Comparison of ENCODE assay signal across 8 cellular contexts in the genomic region with DNA sequence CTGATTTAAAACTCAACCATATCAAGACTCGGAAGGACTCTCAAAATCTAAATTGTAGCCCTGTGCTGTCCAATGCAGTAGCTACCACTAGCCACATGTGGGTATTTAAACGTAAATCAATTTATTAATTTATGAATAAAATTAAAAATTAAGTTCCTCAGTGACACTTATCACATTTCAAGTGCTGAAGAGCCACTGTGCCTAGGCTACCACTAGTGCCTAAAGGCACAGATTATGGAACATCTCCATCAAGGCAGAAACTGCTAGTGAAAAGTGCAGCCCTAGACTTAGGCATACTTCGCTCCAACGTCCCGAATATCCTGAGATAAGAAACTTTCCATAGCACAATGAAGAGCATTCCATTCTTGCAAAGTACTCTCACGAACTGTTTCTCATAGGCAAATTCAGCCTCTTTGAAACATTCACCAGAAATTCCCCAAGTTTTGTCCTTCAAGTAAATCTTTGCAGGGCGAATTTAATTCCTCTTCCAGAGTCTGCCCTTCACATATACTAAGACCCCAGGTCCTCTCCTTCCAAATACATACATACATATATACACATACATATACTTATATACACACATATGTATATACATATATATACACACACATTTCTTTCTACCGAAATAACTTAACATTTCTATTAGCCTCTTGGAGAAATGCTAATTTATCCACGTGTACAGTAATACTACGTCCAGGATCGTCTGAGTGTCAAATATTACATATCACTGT. TPM values are rescaled to one million over a fixed set of nuclear protein-coding genes. Genes with fewer than 3 reads are reported as not detected.
DNase-seq lines count a peak whose midpoint lies in the region; ATAC-seq, FAIRE-seq and TF ChIP-seq lines count a peak whose summit lies in the region.

No MANE protein-coding gene starts in this region.

- H3K9me3 ChIP-seq in HAP-1 (no peaks in the 10 kb centered on the region), skeletal muscle satellite cell (replicated peaks; ENCODE audit: low read length) (no peaks in the 10 kb centered on the region)

- peak overlapping the region; percentile 94 for H3K4me2 ChIP-seq in skeletal muscle satellite cell (ENCODE audit: low read length)

- in situ Hi-C loops in HAP-1 (cut with MboI; ENCODE audit: low sequenced_read_pairs) = no loop called here

- H3K36me3 ChIP-seq in HAP-1 (replicated peaks) (no peaks in the 10 kb centered on the region), skeletal muscle satellite cell (ENCODE audit: insufficient read depth, low read length) (no peaks in the 10 kb centered on the region)

- CTCF ChIA-PET in activated B cell treated with CpG ODN at 0.5 μM for 24 hours (lab: Charles Lee) = interaction anchor here (2.2 kb wide), 1 partner anchor 338 kb away, joined by 11 read pairs; no protein-coding TSS in a partner anchor

- peak overlapping the region; percentile 97 for H3K9ac ChIP-seq in skeletal muscle satellite cell (ENCODE audit: low read depth, low read length)

- intact Hi-C loops in activated B cell treated with CpG ODN at 0.5 μM for 24 hours (cut with micrococcal nuclease) = loop anchor here (1.0 kb wide), 1 partner anchor 338 kb away; no protein-coding TSS in a partner anchor

- peaks cover 11% of the 10 kb centered on the region for H3K36me3 Mint-ChIP-seq in activated B cell treated with CpG ODN at 0.5 μM for 24 hours (ENCODE audit: low read depth)

- no peak for ATAC-seq in activated B cell treated with CpG ODN at 0.5 μM for 24 hours (ENCODE audit: low read depth)
- no peak for ATAC-seq in HG03460 (IDR thresholded peaks at IDR 0.05; ENCODE audit: unreplicated experiment)

- FAIRE-seq in HTR-8/SVneo (lab: Jason Lieb, UNC) = no peak

- DNase-seq in HAP-1 (ENCODE audit: low spot score in 2 of 2) (peak in 1 of 2 experiments; percentile 31), activated B cell treated with CpG ODN at 0.5 μM for 24 hours (no peak), globus pallidus (ENCODE audit: low spot score) (peak; percentile 16), COLO668 (lab: John Stamatoyannopoulos, UW; ENCODE audit: unreplicated experiment) (no peak), HTR-8/SVneo (ENCODE audit: insufficient read length, low spot score) (no peak)
- DNase-seq in activated effector memory CD4-positive, alpha-beta T cell treated with Interleukin-2 at 50 U/mL for 16 hours = no peak

- peak overlapping the region; percentile 99 for H3K4me3 Mint-ChIP-seq in activated B cell treated with CpG ODN at 0.5 μM for 24 hours

- H3K27me3 Mint-ChIP-seq in activated B cell treated with CpG ODN at 0.5 μM for 24 hours = no peaks in the 10 kb centered on the region

- H3K9me3 Mint-ChIP-seq in activated B cell treated with CpG ODN at 0.5 μM for 24 hours = no peaks in the 10 kb centered on the region

- peaks cover 26% of the 10 kb centered on the region for H3K4me1 Mint-ChIP-seq in activated B cell treated with CpG ODN at 0.5 μM for 24 hours

- H3K4me1 ChIP-seq in HAP-1 (peaks cover 12% of the 10 kb centered on the region), skeletal muscle satellite cell (ENCODE audit: control insufficient read depth, insufficient read depth, low read length) (peaks cover 15% of the 10 kb centered on the region)

- peak overlapping the region; percentile 99 for H3K27ac Mint-ChIP-seq in activated B cell treated with CpG ODN at 0.5 μM for 24 hours

- H3K4me3 ChIP-seq in HAP-1 (peak overlapping the region; percentile 68), skeletal muscle satellite cell (ENCODE audit: low read length) (peak overlapping the region; percentile 87)

- H3K27me3 ChIP-seq in HAP-1 (ENCODE audit: low read depth) = no peaks in the 10 kb centered on the region
- no peaks in the 10 kb centered on the region for H3K27me3 ChIP-seq in skeletal muscle satellite cell (ENCODE audit: control insufficient read depth, insufficient read depth, low read length)

- TF ChIP-seq CTCF in activated B cell treated with CpG ODN at 0.5 μM for 24 hours (IDR thresholded peaks at IDR 0.05) = no peak

- POLR2A ChIA-PET in activated B cell treated with CpG ODN at 0.5 μM for 24 hours (lab: Charles Lee) = interaction anchor here (2.4 kb wide), 1 partner anchor 43 kb away, joined by 16 read pairs; no protein-coding TSS in a partner anchor

RNA-seq across cellular contexts. Expression of gene SUPT3H, which starts 1.3 kb away (rescaled TPM):
- 9.9 and 10.4 TPM in 2 replicates for total RNA-seq in activated B cell treated with CpG ODN at 0.5 μM for 24 hours
- 8.6 and 11.1 TPM in 2 replicates for total RNA-seq in skeletal muscle satellite cell (2012; rRNA removed)

RNA-seq across cellular contexts. Expression of gene RUNX2, which starts 48.3 kb away (rescaled TPM):
- total RNA-seq in activated B cell treated with CpG ODN at 0.5 μM for 24 hours = 1.8 and 2.0 TPM in 2 replicates
- total RNA-seq in skeletal muscle satellite cell (2012; rRNA removed) = 2.0 and 2.3 TPM in 2 replicates
